ENCODE assay signal across 1 cellular context in the genomic region with DNA sequence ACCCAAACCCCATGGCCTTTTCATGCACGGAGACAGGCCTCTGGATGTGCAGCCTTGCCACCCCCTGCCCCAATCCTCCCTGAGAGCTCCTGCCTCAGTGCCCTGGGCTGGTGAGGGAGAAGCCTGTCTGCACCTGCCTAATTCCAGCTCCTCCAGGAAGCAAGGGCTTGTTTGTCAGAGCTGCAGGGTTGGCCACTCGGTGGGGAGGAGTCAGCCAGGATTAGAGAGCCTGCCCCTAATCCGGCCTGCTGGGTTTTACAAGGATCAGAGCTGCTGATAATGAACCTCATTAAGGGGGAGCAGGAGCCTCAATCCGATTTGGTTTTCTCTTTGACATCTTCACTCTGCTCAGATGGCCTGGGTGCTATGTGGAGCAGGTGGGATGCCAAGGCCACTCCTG.
TF ChIP-seq lines count a peak whose summit lies in the region.

No MANE protein-coding gene starts in this region.

TF ChIP-seq in K562, 482 proteins besides CTCF, POLR2A, EP300 and RAD21:
- TF ChIP-seq RBBP5 (IDR thresholded peaks at IDR 0.05; ENCODE audit: borderline replicate concordance, insufficient read depth, low read length, poor library complexity, severe bottlenecking) = no peak
- TF ChIP-seq ZNF324 (CRISPR knock-in tag; IDR thresholded peaks at IDR 0.05) = no peak
- no peak for TF ChIP-seq ZNF217 (CRISPR knock-in tag; IDR thresholded peaks at IDR 0.05)
- TF ChIP-seq PCBP1 (IDR thresholded peaks at IDR 0.05; ENCODE audit: low read depth, low read length, poor library complexity, severe bottlenecking) = no peak
- no peak for TF ChIP-seq PHF20 (IDR thresholded peaks at IDR 0.05; ENCODE audit: partially characterized antibody)
- no peak for TF ChIP-seq POLR2G (IDR thresholded peaks at IDR 0.05; ENCODE audit: low read depth, low read length)
- no peak for TF ChIP-seq SNIP1 (IDR thresholded peaks at IDR 0.05; ENCODE audit: low read depth)
- TF ChIP-seq NELFE (IDR thresholded peaks at IDR 0.05; ENCODE audit: insufficient read depth, insufficient read length) = no peak
- no peak for TF ChIP-seq ZNF695 (CRISPR knock-in tag; IDR thresholded peaks at IDR 0.05)
- TF ChIP-seq CSDE1 (IDR thresholded peaks at IDR 0.05) = no peak
- TF ChIP-seq MXI1 (IDR thresholded peaks at IDR 0.05; ENCODE audit: low read depth, low read length) = no peak
- TF ChIP-seq SP2 (IDR thresholded peaks at IDR 0.05; ENCODE audit: extremely low read depth, low read depth, low read length, poor library complexity, severe bottlenecking) = no peak
- no peak for TF ChIP-seq SP1 (CRISPR knock-in tag; IDR thresholded peaks at IDR 0.05)
- no peak for TF ChIP-seq ZNF121 (CRISPR knock-in tag; conservative IDR thresholded peaks at IDR 0.05)
- no peak for TF ChIP-seq CREBBP (IDR thresholded peaks at IDR 0.05; ENCODE audit: low read depth, low read length)
- TF ChIP-seq, protein P1, sequence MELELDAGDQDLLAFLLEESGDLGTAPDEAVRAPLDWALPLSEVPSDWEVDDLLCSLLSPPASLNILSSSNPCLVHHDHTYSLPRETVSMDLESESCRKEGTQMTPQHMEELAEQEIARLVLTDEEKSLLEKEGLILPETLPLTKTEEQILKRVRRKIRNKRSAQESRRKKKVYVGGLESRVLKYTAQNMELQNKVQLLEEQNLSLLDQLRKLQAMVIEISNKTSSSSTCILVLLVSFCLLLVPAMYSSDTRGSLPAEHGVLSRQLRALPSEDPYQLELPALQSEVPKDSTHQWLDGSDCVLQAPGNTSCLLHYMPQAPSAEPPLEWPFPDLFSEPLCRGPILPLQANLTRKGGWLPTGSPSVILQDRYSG (tag; conservative IDR thresholded peaks at IDR 0.05; ENCODE audit: low read depth) = no peak
- TF ChIP-seq JUN (IDR thresholded peaks at IDR 0.05; ENCODE audit: borderline replicate concordance, low read depth, low read length) = no peak
- TF ChIP-seq JUN (CRISPR knock-in tag; IDR thresholded peaks at IDR 0.05; ENCODE audit: borderline replicate concordance) = no peak
- TF ChIP-seq, protein P2, sequence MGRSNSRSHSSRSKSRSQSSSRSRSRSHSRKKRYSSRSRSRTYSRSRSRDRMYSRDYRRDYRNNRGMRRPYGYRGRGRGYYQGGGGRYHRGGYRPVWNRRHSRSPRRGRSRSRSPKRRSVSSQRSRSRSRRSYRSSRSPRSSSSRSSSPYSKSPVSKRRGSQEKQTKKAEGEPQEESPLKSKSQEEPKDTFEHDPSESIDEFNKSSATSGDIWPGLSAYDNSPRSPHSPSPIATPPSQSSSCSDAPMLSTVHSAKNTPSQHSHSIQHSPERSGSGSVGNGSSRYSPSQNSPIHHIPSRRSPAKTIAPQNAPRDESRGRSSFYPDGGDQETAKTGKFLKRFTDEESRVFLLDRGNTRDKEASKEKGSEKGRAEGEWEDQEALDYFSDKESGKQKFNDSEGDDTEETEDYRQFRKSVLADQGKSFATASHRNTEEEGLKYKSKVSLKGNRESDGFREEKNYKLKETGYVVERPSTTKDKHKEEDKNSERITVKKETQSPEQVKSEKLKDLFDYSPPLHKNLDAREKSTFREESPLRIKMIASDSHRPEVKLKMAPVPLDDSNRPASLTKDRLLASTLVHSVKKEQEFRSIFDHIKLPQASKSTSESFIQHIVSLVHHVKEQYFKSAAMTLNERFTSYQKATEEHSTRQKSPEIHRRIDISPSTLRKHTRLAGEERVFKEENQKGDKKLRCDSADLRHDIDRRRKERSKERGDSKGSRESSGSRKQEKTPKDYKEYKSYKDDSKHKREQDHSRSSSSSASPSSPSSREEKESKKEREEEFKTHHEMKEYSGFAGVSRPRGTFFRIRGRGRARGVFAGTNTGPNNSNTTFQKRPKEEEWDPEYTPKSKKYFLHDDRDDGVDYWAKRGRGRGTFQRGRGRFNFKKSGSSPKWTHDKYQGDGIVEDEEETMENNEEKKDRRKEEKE (IDR thresholded peaks at IDR 0.05; ENCODE audit: borderline replicate concordance in 1 of 2, control insufficient read depth in 1 of 2, low read depth in 2 of 2, low read length in 1 of 2) = no peak
